8 cellular contexts compared by ENCODE assay signal in genomic region chr17:64505320-64506200, GRCh38. TPM values are rescaled to one million over a fixed set of nuclear protein-coding genes. Genes with fewer than 3 reads are reported as not detected.
DNase-seq lines count a peak whose midpoint lies in the region; ATAC-seq, FAIRE-seq and TF ChIP-seq lines count a peak whose summit lies in the region.

No MANE protein-coding gene starts in this region.

- H3K9me3 ChIP-seq in A549, result no peaks in the 10 kb centered on the region

- POLR2A ChIA-PET in A549 (lab: Yijun Ruan, JAX), result interaction anchor here (0.6 to 4.2 kb wide), 40 partner anchors 8 to 662 kb away, joined by 3 to 132 read pairs (median 3); partner anchors contain the start of genes MILR1, POLG2 and SMURF2

- TF ChIP-seq RAD21 in A549 (conservative IDR thresholded peaks at IDR 0.05 in 1 of 2, IDR thresholded peaks at IDR 0.05 in 1 of 2), result no peak

- TF ChIP-seq POLR2A in A549 (IDR thresholded peaks at IDR 0.05; ENCODE audit: low read length) (peak; percentile 65), GM18951 (IDR thresholded peaks at IDR 0.05; ENCODE audit: extremely low read depth, insufficient read depth, insufficient read length) (peak; percentile 59)

- peaks cover 67% of the 10 kb centered on the region for H3K36me3 Mint-ChIP-seq in nephron progenitor cell (ENCODE audit: low read depth)

- peak; percentile 33 to 65 for ATAC-seq in A549

- H3K9me3 Mint-ChIP-seq in nephron progenitor cell, result no peaks in the 10 kb centered on the region

- in situ Hi-C loops in GM18951 (cut with MboI; ENCODE audit: low sequenced_read_pairs, unreplicated experiment), result no loop called here

- DNase-seq in A549 (ENCODE audit: low read depth in 1 of 2, low spot score in 1 of 2), result peak; percentile 64 to 84
- DNase-seq in M059J (ENCODE audit: low read depth), result peak; percentile 83
- peak; percentile 36 for DNase-seq in SHP77 treated with DMSO at 0.1 percent for 48 hours (lab: John Stamatoyannopoulos, UW)
- peak; percentile 61 for DNase-seq in activated gamma-delta T cell (lab: John Stamatoyannopoulos, UW)
- DNase-seq in fibroblast of the conjunctiva (ENCODE audit: low read depth), result peak; percentile 81
- DNase-seq in nephron progenitor cell, result peak; percentile 79
- peak; percentile 81 for DNase-seq in stimulated activated naive CD4-positive, alpha-beta T cell treated with Interleukin-2 at 50 U/mL for 16 hours (lab: John Stamatoyannopoulos, UW)

- WGBS in A549 (ENCODE audit: missing lambda C conversion rate), result under 1% methylated on average over 64 of the region's 76 CpGs

- peak overlapping the region; percentile 100 for H3K4me3 Mint-ChIP-seq in nephron progenitor cell

- CTCF ChIA-PET in A549 (lab: Yijun Ruan, JAX), result interaction anchor here (0.5 to 4.9 kb wide), 15 partner anchors 8 to 144 kb away, joined by 3 to 42 read pairs (median 3); partner anchors contain the start of gene POLG2

- peaks cover 43% of the 10 kb centered on the region for H3K4me1 ChIP-seq in A549

- H3K27me3 Mint-ChIP-seq in nephron progenitor cell (ENCODE audit: low read depth, poor library complexity), result peaks cover 7% of the 10 kb centered on the region

- H3K4me3 ChIP-seq in A549, result peak overlapping the region; percentile 91

- no peak; the same call in 2 of the 3 replicates for TF ChIP-seq CTCF in A549 (IDR thresholded peaks at IDR 0.05)
- TF ChIP-seq CTCF in nephron progenitor cell (IDR thresholded peaks at IDR 0.05), result no peak

- TF ChIP-seq EP300 in A549 (IDR thresholded peaks at IDR 0.05), result no peak

- peak overlapping the region; percentile 96 to 97 for H3K27ac ChIP-seq in A549

- peaks cover 68% of the 10 kb centered on the region for H3K4me1 Mint-ChIP-seq in nephron progenitor cell

- peak overlapping the region; percentile 93 for H3K4me2 ChIP-seq in A549

- FAIRE-seq in A549 (lab: Jason Lieb, UNC), result no peak

- H3K27ac Mint-ChIP-seq in nephron progenitor cell, result peak overlapping the region; percentile 100

TF ChIP-seq in A549, 52 proteins besides CTCF, POLR2A, EP300 and RAD21 (continues in another document):
- TF ChIP-seq ZFP36 (IDR thresholded peaks at IDR 0.05; ENCODE audit: borderline replicate concordance, partially characterized antibody) (no peak), BCL3 (IDR thresholded peaks at IDR 0.05) (no peak), PHF8 (IDR thresholded peaks at IDR 0.05; ENCODE audit: borderline replicate concordance, low read depth) (peak; percentile 90; the same call in 1 of the 2 replicates), E2F6 (IDR thresholded peaks at IDR 0.05; ENCODE audit: borderline replicate concordance, low read depth) (no peak), ZC3H11A (IDR thresholded peaks at IDR 0.05) (no peak), FOXS1 (CRISPR knock-in tag; IDR thresholded peaks at IDR 0.05) (no peak), NR3C1 (IDR thresholded peaks at IDR 0.05) (no peak), NFE2L2 (conservative IDR thresholded peaks at IDR 0.05; ENCODE audit: low read length) (no peak), FOSB (CRISPR knock-in tag; IDR thresholded peaks at IDR 0.05) (peak; percentile 85), CEBPB (IDR thresholded peaks at IDR 0.05) (no peak), KDM5A (IDR thresholded peaks at IDR 0.05) (no peak), RARB (CRISPR knock-in tag; IDR thresholded peaks at IDR 0.05) (peak; percentile 86; the same call in 1 of the 2 replicates), JUNB (IDR thresholded peaks at IDR 0.05) (no peak), POLR2AphosphoS2 (conservative IDR thresholded peaks at IDR 0.05; ENCODE audit: low read length) (no peak), CHD4 (IDR thresholded peaks at IDR 0.05; ENCODE audit: borderline replicate concordance) (no peak), ESRRA (IDR thresholded peaks at IDR 0.05; ENCODE audit: borderline replicate concordance, low read length) (no peak), HOXB13 (CRISPR knock-in tag; IDR thresholded peaks at IDR 0.05; ENCODE audit: low read depth) (no peak), HMGXB4 (CRISPR knock-in tag; IDR thresholded peaks at IDR 0.05; ENCODE audit: borderline replicate concordance) (0 out of 2 replicates have a peak, but pooled peaks have one; percentile 44), HOXB5 (CRISPR knock-in tag; IDR thresholded peaks at IDR 0.05) (no peak), ELK1 (IDR thresholded peaks at IDR 0.05; ENCODE audit: low read depth, low read length) (no peak), TP53 (CRISPR knock-in tag; IDR thresholded peaks at IDR 0.05) (peak; percentile 83), KDM1A (IDR thresholded peaks at IDR 0.05; ENCODE audit: low read depth) (no peak), RNF2 (IDR thresholded peaks at IDR 0.05; ENCODE audit: borderline replicate concordance, low read depth) (no peak), HES2 (IDR thresholded peaks at IDR 0.05) (no peak)

RNA-seq across cellular contexts. Expression of gene DDX5, which starts 0.5 kb away (rescaled TPM):
- polyA plus RNA-seq in A549 (2011; rRNA removed) (811 and 1,011 TPM in 2 replicates), A549 (2017; fragmentation: RNase III; extraction: RNeasy Plus Mini Kit Qiagen cat#74134 plus additional on column Dnase treatment) (748 to 886 TPM (median 841 TPM) in 3 replicates)
- polyA plus RNA-seq in A549 (2012; cell fraction: cytosol; rRNA removed), result 724 and 844 TPM in 2 replicates
- 1,855 and 3,100 TPM in 2 replicates for polyA plus RNA-seq in A549 (2012; cell fraction: nucleus; rRNA removed)
- polyA minus RNA-seq in A549 (2011; rRNA and poly(A)+ RNA removed), result 739 and 935 TPM in 2 replicates
- 245 and 267 TPM in 2 replicates for total RNA-seq in M059J (2014; rRNA removed; shearing (Covaris generic))

RNA-seq across cellular contexts. Expression of gene CEP95, which starts 1.2 kb away (rescaled TPM):
- polyA plus RNA-seq in A549 (2011; rRNA removed) (53.5 and 73.0 TPM in 2 replicates), A549 (2017; fragmentation: RNase III; extraction: RNeasy Plus Mini Kit Qiagen cat#74134 plus additional on column Dnase treatment) (30.0 to 35.0 TPM (median 32.3 TPM) in 3 replicates)
- polyA plus RNA-seq in A549 (2012; cell fraction: cytosol; rRNA removed), result 14.6 and 17.7 TPM in 2 replicates
- polyA plus RNA-seq in A549 (2012; cell fraction: nucleus; rRNA removed), result 30.0 and 34.6 TPM in 2 replicates
- polyA minus RNA-seq in A549 (2011; rRNA and poly(A)+ RNA removed), result 22.1 and 27.0 TPM in 2 replicates
- 8.2 and 14.0 TPM in 2 replicates for total RNA-seq in M059J (2014; rRNA removed; shearing (Covaris generic))

RNA-seq across cellular contexts. Expression of gene POLG2, which starts 8.7 kb away (rescaled TPM):
- 28.8 and 31.3 TPM in 2 replicates for polyA plus RNA-seq in A549 (2011; rRNA removed)
- polyA plus RNA-seq in A549 (2012; cell fraction: cytosol; rRNA removed), result 10.1 and 12.4 TPM in 2 replicates
- 15.9 and 26.1 TPM in 2 replicates for polyA plus RNA-seq in A549 (2012; cell fraction: nucleus; rRNA removed)
- polyA plus RNA-seq in A549 (2017; fragmentation: RNase III; extraction: RNeasy Plus Mini Kit Qiagen cat#74134 plus additional on column Dnase treatment), result 26.3 to 28.5 TPM (median 27.4 TPM) in 3 replicates
- 20.4 and 23.0 TPM in 2 replicates for polyA minus RNA-seq in A549 (2011; rRNA and poly(A)+ RNA removed)
- 7.7 and 7.9 TPM in 2 replicates for total RNA-seq in M059J (2014; rRNA removed; shearing (Covaris generic))

RNA-seq across cellular contexts. Expression of gene MILR1, which starts 56.6 kb away (rescaled TPM):
- polyA plus RNA-seq in A549 (2011; rRNA removed), result 12.2 and 12.8 TPM in 2 replicates
- 1.3 TPM in 2 replicates for polyA plus RNA-seq in A549 (2012; cell fraction: cytosol; rRNA removed)
- polyA plus RNA-seq in A549 (2012; cell fraction: nucleus; rRNA removed), result 0.41 and 1.1 TPM in 2 replicates
- polyA plus RNA-seq in A549 (2017; fragmentation: RNase III; extraction: RNeasy Plus Mini Kit Qiagen cat#74134 plus additional on column Dnase treatment), result 1.6 to 3.0 TPM (median 2.3 TPM) in 3 replicates
- polyA minus RNA-seq in A549 (2011; rRNA and poly(A)+ RNA removed), result 8.4 and 10.9 TPM in 2 replicates
- total RNA-seq in M059J (2014; rRNA removed; shearing (Covaris generic)), result 2.7 and 6.3 TPM in 2 replicates

Comparison
In these comparisons a context has a peak if more than half of its experiments do, and no peak if none do; other contexts are left out.
1. Peak in every context shown above with its lines: DNase-seq, ATAC-seq, H3K4me3 ChIP-seq and H3K27ac ChIP-seq.